ENCODE assay signal across 20 cellular contexts in genomic region chr2:152078662-152079061, GRCh38. TPM values are rescaled to one million over a fixed set of nuclear protein-coding genes. Genes with fewer than 3 reads are reported as not detected.
DNase-seq lines count a peak whose midpoint lies in the region; ATAC-seq, FAIRE-seq and TF ChIP-seq lines count a peak whose summit lies in the region.
"Had no signal": no experiment of that assay in that cellular context is flagged by ENCODE, and none has a peak within 500 bp of the region (broad histone marks: within the 10 kb centered on the region; RNA-seq: fewer than 3 reads in every experiment).

No MANE protein-coding gene starts in this region.

- no peak for FAIRE-seq in HTR-8/SVneo (lab: Jason Lieb, UNC)

- H3K4me1 ChIP-seq in smooth muscle cell (ENCODE audit: low read depth) = no peaks in the 10 kb centered on the region
- H3K4me1 ChIP-seq: adrenal gland, BE2C, uterus had no signal

- no peaks in the 10 kb centered on the region for H3K36me3 Mint-ChIP-seq in activated naive CD4-positive, alpha-beta T cell treated with anti-CD3 and anti-CD28 coated beads for 36 hours (ENCODE audit: low read depth)

- no peaks in the 10 kb centered on the region for H4K20me1 ChIP-seq in smooth muscle cell (ENCODE audit: low read depth)

- no peaks in the 10 kb centered on the region for H3K4me1 Mint-ChIP-seq in activated naive CD4-positive, alpha-beta T cell treated with anti-CD3 and anti-CD28 coated beads for 36 hours (ENCODE audit: low read depth)
- H3K4me1 Mint-ChIP-seq: central memory CD8-positive, alpha-beta T cell had no signal

- H2AFZ ChIP-seq in smooth muscle cell (ENCODE audit: low read depth) = no peak overlapping the region

- H3K27ac ChIP-seq in smooth muscle cell (ENCODE audit: low read depth) = no peak overlapping the region
- H3K27ac ChIP-seq: adrenal gland, stomach, uterus had no signal

- H3K36me3 ChIP-seq in smooth muscle cell (ENCODE audit: low read depth) = no peaks in the 10 kb centered on the region
- H3K36me3 ChIP-seq: adrenal gland, BE2C, stomach, uterus had no signal

- no peak overlapping the region for H3K27ac Mint-ChIP-seq in activated naive CD4-positive, alpha-beta T cell treated with anti-CD3 and anti-CD28 coated beads for 36 hours

- no peaks in the 10 kb centered on the region for H3K27me3 ChIP-seq in smooth muscle cell (ENCODE audit: low read depth)
- H3K27me3 ChIP-seq: adrenal gland, BE2C, stomach, uterus had no signal

- no peak overlapping the region for H3K4me2 ChIP-seq in smooth muscle cell

- intact Hi-C loops in activated naive CD4-positive, alpha-beta T cell treated with anti-CD3 and anti-CD28 coated beads for 36 hours (cut with micrococcal nuclease) = no loop called here

- in situ Hi-C loops in GM13976 (cut with MboI; ENCODE audit: low sequenced_read_pairs, unreplicated experiment) = no loop called here

- H3K9ac ChIP-seq in smooth muscle cell (ENCODE audit: low read depth) = no peak overlapping the region

- no peaks in the 10 kb centered on the region for H3K9me3 Mint-ChIP-seq in activated naive CD4-positive, alpha-beta T cell treated with anti-CD3 and anti-CD28 coated beads for 36 hours
- H3K9me3 Mint-ChIP-seq: central memory CD8-positive, alpha-beta T cell had no signal

- no peak overlapping the region for H3K4me3 Mint-ChIP-seq in activated naive CD4-positive, alpha-beta T cell treated with anti-CD3 and anti-CD28 coated beads for 36 hours
- H3K4me3 Mint-ChIP-seq: central memory CD8-positive, alpha-beta T cell had no signal

- DNase-seq in MV-4-11 (lab: John Stamatoyannopoulos, UW) (peak; percentile 12), smooth muscle cell (lab: John Stamatoyannopoulos, UW; ENCODE audit: unreplicated experiment) (no peak), HTR-8/SVneo (ENCODE audit: insufficient read length, low spot score) (no peak), GM13976 (ENCODE audit: low spot score) (no peak)
- DNase-seq in activated naive CD4-positive, alpha-beta T cell treated with anti-CD3 and anti-CD28 coated beads for 36 hours = no peak
- DNase-seq: activated CD4-positive, alpha-beta T cell treated with anti-CD3 and anti-CD28 coated beads, Interleukin-2, amount 50 U/mL, for 1 hour; activated T-cell treated with anti-CD3 and anti-CD28 coated beads, Interleukin-2, amount 50 U/mL, for 1 hour; adrenal gland; BE2C; DMS53; effector memory CD4-positive, alpha-beta T cell; NCI-H1694; NCI-H446 treated with DMSO at 0.1 percent for 48 hours; stomach; uterus had no signal

- no peaks in the 10 kb centered on the region for H3K9me3 ChIP-seq in smooth muscle cell (replicated peaks; ENCODE audit: low read depth)
- H3K9me3 ChIP-seq: adrenal gland, BE2C, stomach, uterus had no signal

- CTCF ChIA-PET in activated naive CD4-positive, alpha-beta T cell treated with anti-CD3 and anti-CD28 coated beads for 36 hours (lab: Charles Lee) = interaction anchor here (0.6 kb wide), 1 partner anchor 84 kb away, joined by 7 read pairs; no protein-coding TSS in a partner anchor

- H3K27me3 Mint-ChIP-seq in activated naive CD4-positive, alpha-beta T cell treated with anti-CD3 and anti-CD28 coated beads for 36 hours (ENCODE audit: low read depth) = no peaks in the 10 kb centered on the region
- H3K27me3 Mint-ChIP-seq: central memory CD8-positive, alpha-beta T cell had no signal

- ATAC-seq in GM18867 (IDR thresholded peaks at IDR 0.05; ENCODE audit: unreplicated experiment) (peak; percentile 97), GM21390 (IDR thresholded peaks at IDR 0.05; ENCODE audit: unreplicated experiment) (peak; percentile 75), HG03025 (IDR thresholded peaks at IDR 0.05; ENCODE audit: low FRiP score, unreplicated experiment) (peak; percentile 68)
- ATAC-seq: left lobe of liver had no signal

- TF ChIP-seq CTCF in smooth muscle cell (IDR thresholded peaks at IDR 0.05; ENCODE audit: borderline replicate concordance, insufficient read depth, poor library complexity, severe bottlenecking) = no peak
- TF ChIP-seq CTCF in GM13976 (IDR thresholded peaks at IDR 0.05; ENCODE audit: borderline replicate concordance, control extremely low read depth, extremely low read depth, insufficient read depth, missing control alignments) = no peak

- no peaks in the 10 kb centered on the region for H3K79me2 ChIP-seq in smooth muscle cell (ENCODE audit: low read depth)

- H3K4me3 ChIP-seq in smooth muscle cell = no peak overlapping the region
- H3K4me3 ChIP-seq: adrenal gland, stomach, uterus had no signal

- WGBS in smooth muscle cell (ENCODE audit: low lambda C conversion rate) = 97% methylated on average over 2 of the region's 2 CpGs

- H3F3A ChIP-seq in smooth muscle cell (ENCODE audit: low read depth) = no peaks in the 10 kb centered on the region

RNA-seq across cellular contexts. Expression of gene CACNB4, which starts 20.2 kb away (rescaled TPM):
- total RNA-seq in smooth muscle cell = 1.2 and 1.4 TPM in 2 replicates
- polyA plus RNA-seq in smooth muscle cell = 0.06 and 0.32 TPM in 2 replicates
- under 1 TPM; 0.10 to 0.15 TPM for total RNA-seq in activated naive CD4-positive, alpha-beta T cell treated with anti-CD3 and anti-CD28 coated beads for 36 hours
